ENCODE assay signal across 26 cellular contexts in genomic region chr7:31478018-31478417, GRCh38. TPM values are rescaled to one million over a fixed set of nuclear protein-coding genes. Genes with fewer than 3 reads are reported as not detected.
"Had no signal": no experiment of that assay in that cellular context is flagged by ENCODE, and none has a peak within 500 bp of the region (broad histone marks: within the 10 kb centered on the region; RNA-seq: fewer than 3 reads in every experiment).

No MANE protein-coding gene starts in this region.

- H3K4me3 Mint-ChIP-seq: activated CD8-positive, alpha-beta memory T cell treated with anti-CD3 and anti-CD28 coated beads, Interleukin-2, amount 10 ng/mL, durations not matched to agents 7 days and 5 days; activated naive CD8-positive, alpha-beta T cell treated with anti-CD3 and anti-CD28 coated beads, Interleukin-2, amount 50 U/mL, for 24 hours; activated T-cell treated with anti-CD3 and anti-CD28 coated beads, Interleukin-2, amount 50 U/mL, for 4 hours; brain; central memory CD8-positive, alpha-beta T cell; T-helper 1 cell treated with Interleukin-12 subunit alpha and Interleukin-12 subunit beta and Interleukin-4 antibody, amounts not matched to agents 30 μg/mL and 1 μg/mL, for 36 hours had no signal

- H3K4me1 ChIP-seq: ascending aorta, SJSA1 had no signal

- DNase-seq: activated CD4-positive, alpha-beta T cell treated with anti-CD3 and anti-CD28 coated beads for 48 hours; activated CD4-positive, alpha-beta T cell treated with anti-CD3 and anti-CD28 coated beads, Interleukin-2, amount 50 U/mL, for 4 hours; activated CD4-positive, CD25-positive, alpha-beta regulatory T cell treated with anti-CD3 and anti-CD28 coated beads, Interleukin-2, amount 50 U/mL, for 72 hours; activated CD8-positive, alpha-beta memory T cell treated with anti-CD3 and anti-CD28 coated beads, Interleukin-2, amount 10 ng/mL, durations not matched to agents 7 days and 5 days; activated effector memory CD4-positive, alpha-beta T cell treated with anti-CD3 and anti-CD28 coated beads, Interleukin-2, amount 50 U/mL, for 16 hours; activated naive CD4-positive, alpha-beta T cell treated with Interleukin-2 at 50 U/mL for 16 hours; activated naive CD8-positive, alpha-beta T cell treated with anti-CD3 and anti-CD28 coated beads, Interleukin-2, amount 50 U/mL, for 24 hours; activated T-cell treated with anti-CD3 and anti-CD28 coated beads, Interleukin-2, amount 50 U/mL, for 4 hours; amniotic stem cell; Kasumi-1; NCI-H1048; NCI-H146; NCI-H187 treated with DMSO at 0.1 percent for 48 hours; NCI-H2081 treated with DMSO at 0.1 percent for 48 hours; NCI-H446; NCI-H524; PC-3; SHP77; SW 1271 had no signal

- H3K9me3 ChIP-seq: ascending aorta, SJSA1 had no signal

- H3K27me3 Mint-ChIP-seq: activated CD8-positive, alpha-beta memory T cell treated with anti-CD3 and anti-CD28 coated beads, Interleukin-2, amount 10 ng/mL, durations not matched to agents 7 days and 5 days; activated naive CD8-positive, alpha-beta T cell treated with anti-CD3 and anti-CD28 coated beads, Interleukin-2, amount 50 U/mL, for 24 hours; central memory CD8-positive, alpha-beta T cell had no signal

- ATAC-seq: activated CD8-positive, alpha-beta memory T cell treated with anti-CD3 and anti-CD28 coated beads, Interleukin-2, amount 10 ng/mL, durations not matched to agents 7 days and 5 days; activated naive CD4-positive, alpha-beta T cell treated with anti-CD3 and anti-CD28 coated beads, Interleukin-2, amount 50 U/mL, for 72 hours; activated naive CD8-positive, alpha-beta T cell treated with anti-CD3 and anti-CD28 coated beads, Interleukin-2, amount 50 U/mL, for 24 hours; activated T-cell treated with anti-CD3 and anti-CD28 coated beads, Interleukin-2, amount 50 U/mL, for 4 hours; PC-3; SK-N-SH treated with all-trans-retinoic acid at 6 μM for 48 hours had no signal

- H3K36me3 Mint-ChIP-seq: activated CD8-positive, alpha-beta memory T cell treated with anti-CD3 and anti-CD28 coated beads, Interleukin-2, amount 10 ng/mL, durations not matched to agents 7 days and 5 days; activated naive CD4-positive, alpha-beta T cell treated with anti-CD3 and anti-CD28 coated beads, Interleukin-2, amount 50 U/mL, for 72 hours; brain had no signal

- H3K9me3 Mint-ChIP-seq: activated T-cell treated with anti-CD3 and anti-CD28 coated beads, Interleukin-2, amount 50 U/mL, for 4 hours; brain; T-helper 1 cell treated with Interleukin-12 subunit alpha and Interleukin-12 subunit beta and Interleukin-4 antibody, amounts not matched to agents 30 μg/mL and 1 μg/mL, for 36 hours had no signal

- H3K27ac Mint-ChIP-seq: activated CD8-positive, alpha-beta memory T cell treated with anti-CD3 and anti-CD28 coated beads, Interleukin-2, amount 10 ng/mL, durations not matched to agents 7 days and 5 days; activated naive CD4-positive, alpha-beta T cell treated with anti-CD3 and anti-CD28 coated beads, Interleukin-2, amount 50 U/mL, for 72 hours; activated naive CD8-positive, alpha-beta T cell treated with anti-CD3 and anti-CD28 coated beads, Interleukin-2, amount 50 U/mL, for 24 hours; T-helper 1 cell treated with Interleukin-12 subunit alpha and Interleukin-12 subunit beta and Interleukin-4 antibody, amounts not matched to agents 30 μg/mL and 1 μg/mL, for 36 hours had no signal

- H3K4me1 Mint-ChIP-seq: activated CD8-positive, alpha-beta memory T cell treated with anti-CD3 and anti-CD28 coated beads, Interleukin-2, amount 10 ng/mL, durations not matched to agents 7 days and 5 days; activated naive CD8-positive, alpha-beta T cell treated with anti-CD3 and anti-CD28 coated beads, Interleukin-2, amount 50 U/mL, for 24 hours; central memory CD8-positive, alpha-beta T cell had no signal

- H3K27ac ChIP-seq: ascending aorta, SJSA1 had no signal

- H3K36me3 ChIP-seq: ascending aorta, SJSA1 had no signal

- H3K4me3 ChIP-seq: ascending aorta, SJSA1 had no signal

- H3K27me3 ChIP-seq: ascending aorta, SJSA1 had no signal

RNA-seq across cellular contexts. Expression of gene ITPRID1, which starts 35.9 kb away (rescaled TPM):
- total RNA-seq: activated CD8-positive, alpha-beta memory T cell treated with anti-CD3 and anti-CD28 coated beads, Interleukin-2, amount 10 ng/mL, durations not matched to agents 7 days and 5 days; activated naive CD4-positive, alpha-beta T cell treated with anti-CD3 and anti-CD28 coated beads, Interleukin-2, amount 50 U/mL, for 72 hours; activated T-cell treated with anti-CD3 and anti-CD28 coated beads, Interleukin-2, amount 50 U/mL, for 4 hours; ascending aorta; PC-3; SJSA1 had no signal
